Comparison of ENCODE assay signal across 8 cellular contexts in genomic region chr1:18883636-18884418, GRCh38. TPM values are rescaled to one million over a fixed set of nuclear protein-coding genes. Genes with fewer than 3 reads are reported as not detected.
DNase-seq lines count a peak whose midpoint lies in the region; ATAC-seq and TF ChIP-seq lines count a peak whose summit lies in the region.

No MANE protein-coding gene starts in this region.

- no peaks in the 10 kb centered on the region for H3K36me3 Mint-ChIP-seq in activated CD4-positive, alpha-beta memory T cell treated with anti-CD3 and anti-CD28 coated beads for 36 hours

- intact Hi-C loops in activated CD4-positive, alpha-beta memory T cell treated with anti-CD3 and anti-CD28 coated beads for 36 hours (cut with micrococcal nuclease), result loop anchor here (1.0 kb wide), 1 partner anchor 190 kb away; no protein-coding TSS in a partner anchor

- TF ChIP-seq CTCF in GM12874 (IDR thresholded peaks at IDR 0.05; ENCODE audit: insufficient read depth, low read depth, low read length), result peak; percentile 93

- POLR2A ChIA-PET in activated CD4-positive, alpha-beta memory T cell treated with anti-CD3 and anti-CD28 coated beads for 36 hours (lab: Charles Lee), result interaction anchor here (0.8 kb wide), 1 partner anchor 214 kb away, joined by 3 read pairs; no protein-coding TSS in a partner anchor

- CTCF ChIA-PET in activated CD4-positive, alpha-beta memory T cell treated with anti-CD3 and anti-CD28 coated beads for 36 hours (lab: Charles Lee), result interaction anchor here (0.6 to 3.1 kb wide), 39 partner anchors 9 to 780 kb away, joined by 3 to 36 read pairs (median 5); partner anchors contain the start of genes ALDH4A1 and HTR6

- H3K9me3 Mint-ChIP-seq in activated CD4-positive, alpha-beta memory T cell treated with anti-CD3 and anti-CD28 coated beads for 36 hours, result no peaks in the 10 kb centered on the region

- ATAC-seq in GM21360 (IDR thresholded peaks at IDR 0.05; ENCODE audit: unreplicated experiment), result no peak

- H3K4me1 Mint-ChIP-seq in activated CD4-positive, alpha-beta memory T cell treated with anti-CD3 and anti-CD28 coated beads for 36 hours (ENCODE audit: low read depth), result no peaks in the 10 kb centered on the region

- H3K4me3 Mint-ChIP-seq in activated CD4-positive, alpha-beta memory T cell treated with anti-CD3 and anti-CD28 coated beads for 36 hours, result no peak overlapping the region

- no peak overlapping the region for H3K27ac Mint-ChIP-seq in activated CD4-positive, alpha-beta memory T cell treated with anti-CD3 and anti-CD28 coated beads for 36 hours

- DNase-seq in A172 (ENCODE audit: low spot score) (peak; percentile 44), NCI-H345 (lab: John Stamatoyannopoulos, UW) (peak; percentile 55), midbrain (lab: John Stamatoyannopoulos, UW) (peak; percentile 59)
- peak; percentile 78 for DNase-seq in activated CD4-positive, alpha-beta memory T cell treated with anti-CD3 and anti-CD28 coated beads for 36 hours
- peak; percentile 66 for DNase-seq in effector CD4-positive, alpha-beta T cell
- peak; percentile 52 to 73 for DNase-seq in stimulated activated CD8-positive, alpha-beta memory T cell treated with anti-CD3 and anti-CD28 coated beads, Interleukin-2, amount 100 ng/mL, for 48 hours (ENCODE audit: low read depth in 2 of 2)

- H3K27me3 Mint-ChIP-seq in activated CD4-positive, alpha-beta memory T cell treated with anti-CD3 and anti-CD28 coated beads for 36 hours, result no peaks in the 10 kb centered on the region

RNA-seq across cellular contexts. Expression of gene ALDH4A1, which starts 18.5 kb away (rescaled TPM):
- total RNA-seq in A172 (2014; rRNA removed; shearing (Covaris generic)), result 8.4 and 10.1 TPM in 2 replicates
- 1 to 10 TPM; 7.2 to 7.3 TPM for total RNA-seq in activated CD4-positive, alpha-beta memory T cell treated with anti-CD3 and anti-CD28 coated beads for 36 hours

RNA-seq across cellular contexts. Expression of gene TAS1R2, which starts 24.4 kb away (rescaled TPM):
- not detected in 2 replicates for total RNA-seq in A172 (2014; rRNA removed; shearing (Covaris generic))
- not detected for total RNA-seq in activated CD4-positive, alpha-beta memory T cell treated with anti-CD3 and anti-CD28 coated beads for 36 hours
